In the genomic region with DNA sequence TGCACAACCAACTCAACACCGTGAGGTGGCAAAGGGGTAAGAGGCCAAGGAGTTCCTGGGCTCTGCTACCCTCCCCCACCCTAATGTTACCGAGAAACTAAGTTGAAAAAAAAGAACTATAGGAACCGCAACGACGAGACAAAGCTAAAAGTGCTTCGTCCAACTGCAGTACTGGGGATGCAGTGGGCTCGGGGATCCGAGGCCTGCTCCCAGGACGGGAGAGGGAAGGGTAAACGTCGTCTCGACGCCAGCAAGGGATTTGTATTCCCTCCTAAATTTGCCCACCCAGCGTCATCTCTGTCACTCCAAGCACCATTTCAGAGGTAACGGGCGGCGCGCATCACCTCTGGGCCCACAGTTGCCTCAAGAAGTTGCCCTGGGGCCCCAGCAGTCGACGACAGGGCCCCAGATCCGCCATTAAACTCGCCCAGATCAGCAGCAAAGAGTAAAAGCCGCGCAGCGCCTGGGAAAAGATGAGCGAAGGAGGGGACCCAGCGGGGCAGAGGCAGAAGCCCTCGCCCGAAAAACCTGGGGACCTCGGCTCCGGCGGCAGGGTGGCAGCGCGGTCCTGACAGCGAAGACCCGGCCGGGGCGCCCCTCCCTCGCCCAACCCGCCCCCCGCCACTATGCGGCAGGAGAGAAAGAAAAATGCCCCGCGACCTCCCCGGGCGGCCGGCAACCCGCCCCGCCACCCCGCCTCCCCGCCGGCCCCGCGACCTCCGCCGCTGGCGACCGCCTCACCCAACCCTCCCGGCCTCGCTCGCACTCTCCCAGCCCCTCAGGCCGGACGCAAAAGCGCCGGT, we compare ENCODE assay signal across 8 cellular contexts. TPM values are rescaled to one million over a fixed set of nuclear protein-coding genes. Genes with fewer than 3 reads are reported as not detected.
A peak's percentile ranks its signal among the peaks of the same experiment; 100 is the strongest.
DNase-seq lines count a peak whose midpoint lies in the region; ATAC-seq lines count a peak whose summit lies in the region.

No MANE protein-coding gene starts in this region.

- H3K4me1 ChIP-seq in iPS-18a (ENCODE audit: control insufficient read depth, low read depth, low read length) (peaks cover 20% of the 10 kb centered on the region), skeletal muscle satellite cell (ENCODE audit: control insufficient read depth, insufficient read depth, low read length) (peaks cover 23% of the 10 kb centered on the region)

- H3K27ac Mint-ChIP-seq in T-helper 1 cell treated with Interleukin-12 subunit alpha and Interleukin-12 subunit beta and Interleukin-4 antibody, amounts not matched to agents 30 μg/mL and 1 μg/mL, for 36 hours = peak overlapping the region; percentile 99

- H3K9me3 Mint-ChIP-seq in T-helper 1 cell treated with Interleukin-12 subunit alpha and Interleukin-12 subunit beta and Interleukin-4 antibody, amounts not matched to agents 30 μg/mL and 1 μg/mL, for 36 hours = peaks cover 4% of the 10 kb centered on the region

- H3K4me1 Mint-ChIP-seq in T-helper 1 cell treated with Interleukin-12 subunit alpha and Interleukin-12 subunit beta and Interleukin-4 antibody, amounts not matched to agents 30 μg/mL and 1 μg/mL, for 36 hours (ENCODE audit: low read depth) = peaks cover 30% of the 10 kb centered on the region

- no peak overlapping the region for H3K27ac ChIP-seq in iPS-18a (ENCODE audit: low read length)

- peak overlapping the region; percentile 98 for H3K4me3 Mint-ChIP-seq in T-helper 1 cell treated with Interleukin-12 subunit alpha and Interleukin-12 subunit beta and Interleukin-4 antibody, amounts not matched to agents 30 μg/mL and 1 μg/mL, for 36 hours

- H3K9me3 ChIP-seq in iPS-18a (ENCODE audit: control insufficient read depth, low read depth, low read length) (no peaks in the 10 kb centered on the region), skeletal muscle satellite cell (replicated peaks; ENCODE audit: low read length) (no peaks in the 10 kb centered on the region)

- peak overlapping the region; percentile 96 for H3K4me2 ChIP-seq in skeletal muscle satellite cell (ENCODE audit: low read length)

- peak; percentile 10 for ATAC-seq in HG03159 (IDR thresholded peaks at IDR 0.05; ENCODE audit: unreplicated experiment)

- H3K27me3 ChIP-seq in iPS-18a (ENCODE audit: control insufficient read depth, insufficient read depth, low read length) (no peaks in the 10 kb centered on the region), skeletal muscle satellite cell (ENCODE audit: control insufficient read depth, insufficient read depth, low read length) (no peaks in the 10 kb centered on the region)

- H3K36me3 ChIP-seq in iPS-18a (ENCODE audit: control insufficient read depth, low read depth, low read length) (peaks cover 7% of the 10 kb centered on the region), skeletal muscle satellite cell (ENCODE audit: insufficient read depth, low read length) (no peaks in the 10 kb centered on the region)

- H3K4me3 ChIP-seq in iPS-18a (ENCODE audit: low read length) = peak overlapping the region; percentile 84
- peak overlapping the region; percentile 89 for H3K4me3 ChIP-seq in skeletal muscle satellite cell (ENCODE audit: low read length)

- H3K9ac ChIP-seq in iPS-18a (ENCODE audit: low read length) (peak overlapping the region; percentile 75), skeletal muscle satellite cell (ENCODE audit: low read depth, low read length) (peak overlapping the region; percentile 93)

- no peaks in the 10 kb centered on the region for H3K27me3 Mint-ChIP-seq in T-helper 1 cell treated with Interleukin-12 subunit alpha and Interleukin-12 subunit beta and Interleukin-4 antibody, amounts not matched to agents 30 μg/mL and 1 μg/mL, for 36 hours (ENCODE audit: low read depth)

- H3K36me3 Mint-ChIP-seq in T-helper 1 cell treated with Interleukin-12 subunit alpha and Interleukin-12 subunit beta and Interleukin-4 antibody, amounts not matched to agents 30 μg/mL and 1 μg/mL, for 36 hours (ENCODE audit: low read depth) = peaks cover 24% of the 10 kb centered on the region

- peak; percentile 52 for DNase-seq in NCI-H1694 treated with DMSO at 0.1 percent for 48 hours (lab: John Stamatoyannopoulos, UW)
- no peak for DNase-seq in NCI-H1694 (lab: John Stamatoyannopoulos, UW)
- peak; percentile 56 for DNase-seq in astrocyte of the hippocampus (ENCODE audit: low read depth, low spot score)
- DNase-seq in dedifferentiated amniotic fluid mesenchymal stem cell (ENCODE audit: extremely low spot score) = no peak

RNA-seq across cellular contexts. Expression of a gene that starts 0.7 kb away (rescaled TPM):
- 8.5 and 9.1 TPM in 2 replicates for total RNA-seq in skeletal muscle satellite cell (2012; rRNA removed)

Comparison
In these comparisons a context has a peak if more than half of its experiments do, and no peak if none do; other contexts are left out.
1. DNase-seq: peak in NCI-H1694 treated with DMSO at 0.1 percent for 48 hours (single experiment) and astrocyte of the hippocampus (single experiment); none in NCI-H1694 (single experiment) and dedifferentiated amniotic fluid mesenchymal stem cell (single experiment).